ENCODE assay signal across 27 cellular contexts in the genomic region with DNA sequence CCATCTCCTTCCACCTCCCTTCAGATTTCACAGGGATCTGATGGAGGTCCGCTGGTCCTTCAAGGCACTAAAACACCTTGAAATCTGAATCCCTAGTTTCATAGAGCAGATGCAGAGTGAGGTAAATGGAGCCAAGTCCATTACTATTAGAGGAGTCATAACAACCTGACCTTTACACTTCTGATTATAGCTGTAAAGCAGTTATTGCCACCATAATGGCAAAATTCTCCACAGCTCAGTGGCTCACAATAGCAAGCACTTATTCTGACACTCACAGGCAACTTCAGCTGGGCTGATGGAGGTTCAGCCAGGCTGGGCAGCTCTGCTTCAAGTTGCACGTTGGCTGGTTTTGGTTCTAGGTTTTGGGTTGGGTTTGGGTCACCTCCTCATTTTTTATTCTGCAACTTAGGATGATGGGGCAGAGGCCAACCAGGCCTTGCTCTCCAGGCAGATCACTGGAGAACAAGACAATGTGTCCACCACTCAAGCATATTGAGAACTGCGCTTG. TPM values are rescaled to one million over a fixed set of nuclear protein-coding genes. Genes with fewer than 3 reads are reported as not detected.
"Had no signal": no experiment of that assay in that cellular context is flagged by ENCODE, and none has a peak within 500 bp of the region (broad histone marks: within the 10 kb centered on the region; RNA-seq: fewer than 3 reads in every experiment).

No MANE protein-coding gene starts in this region.

- H3K4me1 ChIP-seq: SJSA1 had no signal

- H3K36me3 ChIP-seq: MG63, SJSA1 had no signal

- FAIRE-seq: HepG2, RCC 7860 had no signal

- H2AFZ ChIP-seq: PC-9 had no signal

- H3K27me3 ChIP-seq: MG63, SJSA1 had no signal

- H3K27ac ChIP-seq: PC-9, SJSA1, SK-N-MC had no signal

- ATAC-seq: HepG2 had no signal

- DNase-seq: IMR-90, Karpas-422, KG1, MG63, NCI-H1092, NCI-H1105 treated with DMSO at 0.1 percent for 48 hours, NCI-H1417 treated with DMSO at 0.1 percent for 48 hours, NCI-H146, NCI-H1694 treated with DMSO at 0.1 percent for 48 hours, NCI-H1930, NCI-H2081, NCI-H2107, NCI-H2171, NCI-H226, NCI-H446, NCI-H510A, NCI-H524 treated with DMSO at 0.1 percent for 48 hours, NCI-H82, PC-9, Right ventricle myocardium superior, RPMI8226, SIG-M5 had no signal

- H3K4me3 ChIP-seq: MG63, PC-9, SJSA1, SK-N-MC had no signal

- H3K9me3 ChIP-seq: MG63, SJSA1 had no signal

- H3K4me2 ChIP-seq: PC-9 had no signal

RNA-seq across cellular contexts. Expression of a gene that starts 51.4 kb away (rescaled TPM):
- total RNA-seq: HepG2, OCI-LY7, Right ventricle myocardium superior, SJSA1 had no signal
